In the genomic region with DNA sequence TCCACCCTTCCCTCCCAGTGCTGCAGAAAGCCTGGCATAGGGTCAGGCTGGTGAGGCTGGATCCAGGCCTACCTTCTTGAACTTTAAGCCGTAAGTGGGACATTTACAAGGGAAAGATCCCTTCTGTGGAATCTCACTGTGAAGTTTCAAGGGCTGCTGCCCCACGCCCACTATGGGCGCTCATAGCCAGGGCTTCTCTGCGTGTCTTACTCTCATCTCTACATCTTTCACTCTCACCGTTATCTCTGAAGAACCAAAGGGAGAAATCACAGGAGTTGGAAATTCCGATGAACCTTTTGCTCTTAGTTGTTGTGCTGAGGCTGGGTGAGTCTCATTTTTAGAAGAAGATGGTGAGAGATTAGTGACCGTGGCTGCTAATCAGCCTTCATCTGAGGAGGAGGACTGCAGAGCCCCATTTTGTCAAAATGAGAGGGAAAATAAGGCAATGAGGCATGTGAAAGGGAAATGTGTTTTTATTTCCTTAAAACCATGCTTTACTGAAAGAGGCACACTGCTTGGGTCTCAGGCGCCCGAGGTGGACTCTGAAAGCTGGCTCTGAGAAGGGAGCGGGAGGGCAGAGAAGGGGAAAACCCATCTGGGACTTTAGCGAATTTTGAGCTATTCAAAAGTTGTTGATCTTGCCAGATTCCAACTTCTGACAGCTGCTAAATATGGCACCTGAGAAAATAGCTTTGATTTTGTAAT, we compare ENCODE assay signal across 12 cellular contexts.
DNase-seq lines count a peak whose midpoint lies in the region; ATAC-seq and TF ChIP-seq lines count a peak whose summit lies in the region.
"Had no signal": no experiment of that assay in that cellular context is flagged by ENCODE, and none has a peak within 500 bp of the region (broad histone marks: within the 10 kb centered on the region; RNA-seq: fewer than 3 reads in every experiment).

No MANE protein-coding gene starts in this region.

- no peak for ATAC-seq in natural killer cell treated with Interleukin-12 subunit alpha and Interleukin-12 subunit beta and Interleukin-15 and Interleukin-18, amount 100 ng/mL, for 72 hours
- no peak for ATAC-seq in natural killer cell
- ATAC-seq in stimulated activated naive B cell treated with anti-CD40 and anti-IgM and Interleukin-4, amounts not matched to agents 10 μg/mL and 1 μg/mL and 100 μg/mL, for 72 hours (replicated peaks) = no peak
- ATAC-seq in HG03135 (IDR thresholded peaks at IDR 0.05; ENCODE audit: unreplicated experiment) = no peak

- no peaks in the 10 kb centered on the region for H3F3A ChIP-seq in SU-DHL-6 (ENCODE audit: insufficient read depth)

- peaks cover 0 to 4% of the 10 kb centered on the region in 2 donors for H3K27me3 Mint-ChIP-seq in natural killer cell treated with Interleukin-12 subunit alpha and Interleukin-12 subunit beta and Interleukin-15 and Interleukin-18, amount 100 ng/mL, for 72 hours
- peaks cover 7 to 20% of the 10 kb centered on the region in 2 donors for H3K27me3 Mint-ChIP-seq in natural killer cell (ENCODE audit: low read depth in 2 of 2)
- H3K27me3 Mint-ChIP-seq in dendritic cell treated with granulocyte-macrophage colony-stimulating factor and Interleukin-4, amounts not matched to agents 40 ng/mL and 50 ng/mL, for 4 days = no peaks in the 10 kb centered on the region
- peaks cover 13 to 16% of the 10 kb centered on the region in 2 donors for H3K27me3 Mint-ChIP-seq in stimulated activated naive B cell treated with anti-CD40 and anti-IgM and Interleukin-4, amounts not matched to agents 10 μg/mL and 1 μg/mL and 100 μg/mL, for 72 hours
- H3K27me3 Mint-ChIP-seq: naive thymus-derived CD4-positive, alpha-beta T cell had no signal

- DNase-seq in natural killer cell treated with Interleukin-12 subunit alpha and Interleukin-12 subunit beta and Interleukin-15 and Interleukin-18, amount 100 ng/mL, for 72 hours (ENCODE audit: low spot score) = no peak
- DNase-seq in natural killer cell (no peak), cerebellum (ENCODE audit: low spot score) (no peak), NCI-H524 (lab: John Stamatoyannopoulos, UW) (no peak)
- no peak for DNase-seq in stimulated activated naive B cell treated with anti-CD40 and anti-IgM and Interleukin-4, amounts not matched to agents 10 μg/mL and 1 μg/mL and 100 μg/mL, for 72 hours
- DNase-seq: NCI-H2107 had no signal

- H3K27ac Mint-ChIP-seq in natural killer cell treated with Interleukin-12 subunit alpha and Interleukin-12 subunit beta and Interleukin-15 and Interleukin-18, amount 100 ng/mL, for 72 hours = peak overlapping the region in 1 of 2 donors; percentile 89
- no peak overlapping the region for H3K27ac Mint-ChIP-seq in natural killer cell
- peak overlapping the region; percentile 58 for H3K27ac Mint-ChIP-seq in dendritic cell treated with granulocyte-macrophage colony-stimulating factor and Interleukin-4, amounts not matched to agents 40 ng/mL and 50 ng/mL, for 4 days
- H3K27ac Mint-ChIP-seq in stimulated activated naive B cell treated with anti-CD40 and anti-IgM and Interleukin-4, amounts not matched to agents 10 μg/mL and 1 μg/mL and 100 μg/mL, for 72 hours = peak overlapping the region; percentile 11

- H3K4me2 ChIP-seq in SU-DHL-6 (ENCODE audit: low read depth, low read length, poor library complexity, severe bottlenecking) = peak overlapping the region; percentile 11

- H3K4me3 Mint-ChIP-seq in natural killer cell treated with Interleukin-12 subunit alpha and Interleukin-12 subunit beta and Interleukin-15 and Interleukin-18, amount 100 ng/mL, for 72 hours = peak overlapping the region; percentile 72
- H3K4me3 Mint-ChIP-seq in natural killer cell = no peak overlapping the region
- H3K4me3 Mint-ChIP-seq in dendritic cell treated with granulocyte-macrophage colony-stimulating factor and Interleukin-4, amounts not matched to agents 40 ng/mL and 50 ng/mL, for 4 days = no peak overlapping the region
- peak overlapping the region in 1 of 2 donors; percentile 25 for H3K4me3 Mint-ChIP-seq in stimulated activated naive B cell treated with anti-CD40 and anti-IgM and Interleukin-4, amounts not matched to agents 10 μg/mL and 1 μg/mL and 100 μg/mL, for 72 hours

- H3K4me3 ChIP-seq in SU-DHL-6 (ENCODE audit: insufficient read depth, low read length, poor library complexity, severe bottlenecking) = no peak overlapping the region
- H3K4me3 ChIP-seq: skin epidermis had no signal

- no peaks in the 10 kb centered on the region for H3K27me3 ChIP-seq in SU-DHL-6 (ENCODE audit: low read length)

- H4K20me1 ChIP-seq in SU-DHL-6 (ENCODE audit: low read depth, low read length) = no peaks in the 10 kb centered on the region

- peak overlapping the region; percentile 4 for H2AFZ ChIP-seq in SU-DHL-6 (ENCODE audit: low read depth, low read length, severe bottlenecking)

- no peaks in the 10 kb centered on the region for H3K36me3 Mint-ChIP-seq in natural killer cell treated with Interleukin-12 subunit alpha and Interleukin-12 subunit beta and Interleukin-15 and Interleukin-18, amount 100 ng/mL, for 72 hours
- no peaks in the 10 kb centered on the region for H3K36me3 Mint-ChIP-seq in natural killer cell
- H3K36me3 Mint-ChIP-seq in dendritic cell treated with granulocyte-macrophage colony-stimulating factor and Interleukin-4, amounts not matched to agents 40 ng/mL and 50 ng/mL, for 4 days (ENCODE audit: low read depth) = no peaks in the 10 kb centered on the region
- H3K36me3 Mint-ChIP-seq in stimulated activated naive B cell treated with anti-CD40 and anti-IgM and Interleukin-4, amounts not matched to agents 10 μg/mL and 1 μg/mL and 100 μg/mL, for 72 hours = no peaks in the 10 kb centered on the region
- H3K36me3 Mint-ChIP-seq: naive thymus-derived CD4-positive, alpha-beta T cell had no signal

- H3K79me2 ChIP-seq in SU-DHL-6 (ENCODE audit: insufficient read depth, low read length) = no peaks in the 10 kb centered on the region

- H3K9ac ChIP-seq in SU-DHL-6 (ENCODE audit: low read length) = no peak overlapping the region

- no peaks in the 10 kb centered on the region for H3K36me3 ChIP-seq in SU-DHL-6 (ENCODE audit: low read length)

- H3K27ac ChIP-seq in SU-DHL-6 (ENCODE audit: low read depth, low read length) = no peak overlapping the region
- H3K27ac ChIP-seq: C4-2B had no signal

- H3K9me3 ChIP-seq in SU-DHL-6 (ENCODE audit: insufficient read depth, low read length) = no peaks in the 10 kb centered on the region

- no peaks in the 10 kb centered on the region for H3K9me3 Mint-ChIP-seq in natural killer cell treated with Interleukin-12 subunit alpha and Interleukin-12 subunit beta and Interleukin-15 and Interleukin-18, amount 100 ng/mL, for 72 hours
- no peaks in the 10 kb centered on the region for H3K9me3 Mint-ChIP-seq in natural killer cell
- H3K9me3 Mint-ChIP-seq in dendritic cell treated with granulocyte-macrophage colony-stimulating factor and Interleukin-4, amounts not matched to agents 40 ng/mL and 50 ng/mL, for 4 days = no peaks in the 10 kb centered on the region
- H3K9me3 Mint-ChIP-seq in stimulated activated naive B cell treated with anti-CD40 and anti-IgM and Interleukin-4, amounts not matched to agents 10 μg/mL and 1 μg/mL and 100 μg/mL, for 72 hours = no peaks in the 10 kb centered on the region
- H3K9me3 Mint-ChIP-seq: naive thymus-derived CD4-positive, alpha-beta T cell had no signal

- H3K4me1 Mint-ChIP-seq in natural killer cell treated with Interleukin-12 subunit alpha and Interleukin-12 subunit beta and Interleukin-15 and Interleukin-18, amount 100 ng/mL, for 72 hours (ENCODE audit: low read depth in 2 of 2) = peaks cover 33 to 68% of the 10 kb centered on the region in 2 donors
- peaks cover 0 to 19% of the 10 kb centered on the region in 2 donors for H3K4me1 Mint-ChIP-seq in natural killer cell
- H3K4me1 Mint-ChIP-seq in dendritic cell treated with granulocyte-macrophage colony-stimulating factor and Interleukin-4, amounts not matched to agents 40 ng/mL and 50 ng/mL, for 4 days (ENCODE audit: low read depth) = peaks cover 31% of the 10 kb centered on the region
- peaks cover 27 to 43% of the 10 kb centered on the region in 2 donors for H3K4me1 Mint-ChIP-seq in stimulated activated naive B cell treated with anti-CD40 and anti-IgM and Interleukin-4, amounts not matched to agents 10 μg/mL and 1 μg/mL and 100 μg/mL, for 72 hours

- intact Hi-C loops in natural killer cell (cut with micrococcal nuclease) = loop anchor here (1.0 kb wide), 1 partner anchor 1059 kb away; no protein-coding TSS in a partner anchor
- intact Hi-C loops in dendritic cell treated with granulocyte-macrophage colony-stimulating factor and Interleukin-4, amounts not matched to agents 40 ng/mL and 50 ng/mL, for 4 days (cut with micrococcal nuclease) = loop anchor here (1.0 to 5.0 kb wide), 4 partner anchors 293 to 1237 kb away; a partner anchor contains a TSS

- no peaks in the 10 kb centered on the region for H3K9me2 ChIP-seq in SU-DHL-6 (replicated peaks; ENCODE audit: insufficient read depth, low read length)

- TF ChIP-seq CTCF in natural killer cell (IDR thresholded peaks at IDR 0.05) (no peak), SU-DHL-6 (IDR thresholded peaks at IDR 0.05; ENCODE audit: insufficient read depth, low read length, poor library complexity, severe bottlenecking) (no peak)

Comparison
In these comparisons a context has a peak if more than half of its experiments do, and no peak if none do; other contexts are left out.
1. H3K27ac Mint-ChIP-seq: peak in dendritic cell treated with granulocyte-macrophage colony-stimulating factor and Interleukin-4, amounts not matched to agents 40 ng/mL and 50 ng/mL, for 4 days (single experiment) and stimulated activated naive B cell treated with anti-CD40 and anti-IgM and Interleukin-4, amounts not matched to agents 10 μg/mL and 1 μg/mL and 100 μg/mL, for 72 hours (single experiment); none in natural killer cell (0 of 2).